Comparison of ENCODE assay signal across 17 cellular contexts in genomic region chr6:52341861-52342260, GRCh38. TPM values are rescaled to one million over a fixed set of nuclear protein-coding genes. Genes with fewer than 3 reads are reported as not detected.
DNase-seq lines count a peak whose midpoint lies in the region; ATAC-seq, FAIRE-seq and TF ChIP-seq lines count a peak whose summit lies in the region.
"Had no signal": no experiment of that assay in that cellular context is flagged by ENCODE, and none has a peak within 500 bp of the region (broad histone marks: within the 10 kb centered on the region; RNA-seq: fewer than 3 reads in every experiment).

No MANE protein-coding gene starts in this region.

- peak overlapping the region; percentile 59 for H3K27ac Mint-ChIP-seq in dendritic cell treated with granulocyte-macrophage colony-stimulating factor and Interleukin-4, amounts not matched to agents 40 ng/mL and 50 ng/mL, for 4 days
- H3K27ac Mint-ChIP-seq: activated naive CD4-positive, alpha-beta T cell treated with anti-CD3 and anti-CD28 coated beads, Interleukin-2, amount 10 ng/mL, durations not matched to agents 7 days and 5 days; HFFc6 had no signal

- peaks cover 25% of the 10 kb centered on the region for H3K4me1 Mint-ChIP-seq in dendritic cell treated with granulocyte-macrophage colony-stimulating factor and Interleukin-4, amounts not matched to agents 40 ng/mL and 50 ng/mL, for 4 days (ENCODE audit: low read depth)

- H4K20me1 ChIP-seq in HepG2 (ENCODE audit: insufficient read depth, low read length) (no peaks in the 10 kb centered on the region), PC-9 (ENCODE audit: insufficient read depth) (no peaks in the 10 kb centered on the region)

- H3K9ac ChIP-seq in HepG2 (ENCODE audit: insufficient read depth, low read depth, low read length) = no peak overlapping the region

- BruUV-seq in HepG2 (replicated peaks; lab: Mats Ljungman, UMichigan) (no TSS peak), PC-9 (replicated peaks; lab: Mats Ljungman, UMichigan) (no TSS peak)

- no peaks in the 10 kb centered on the region; the same call in 1 of the 2 replicates for H3F3A ChIP-seq in PC-9 (ENCODE audit: insufficient read depth, low read depth)

- H3K79me2 ChIP-seq in HepG2 (ENCODE audit: insufficient read depth, low read length) (no peaks in the 10 kb centered on the region), PC-9 (ENCODE audit: low read depth) (no peaks in the 10 kb centered on the region)

- H3K9me3 ChIP-seq in HepG2 (ENCODE audit: low read length) (no peaks in the 10 kb centered on the region), right lobe of liver (no peaks in the 10 kb centered on the region), PC-9 (ENCODE audit: insufficient read depth, low read depth) (no peaks in the 10 kb centered on the region), upper lobe of right lung (no peaks in the 10 kb centered on the region), vagina (no peaks in the 10 kb centered on the region)
- H3K9me3 ChIP-seq: left ventricle myocardium inferior, psoas muscle, spleen, stomach had no signal

- H3K4me1 ChIP-seq in HepG2 (ENCODE audit: insufficient read depth, low read length) (peaks cover 17% of the 10 kb centered on the region), right lobe of liver (no peaks in the 10 kb centered on the region), PC-9 (replicated peaks; ENCODE audit: insufficient read depth) (peaks cover 4% of the 10 kb centered on the region), upper lobe of right lung (no peaks in the 10 kb centered on the region), vagina (peaks cover 6% of the 10 kb centered on the region)
- H3K4me1 ChIP-seq: left ventricle myocardium inferior, psoas muscle had no signal

- H3K27ac ChIP-seq in HepG2 (ENCODE audit: extremely low read length, insufficient read depth, low read length) (no peak overlapping the region), right lobe of liver (no peak overlapping the region), PC-9 (peak overlapping the region; percentile 1; the same call in 1 of the 2 replicates), upper lobe of right lung (no peak overlapping the region), vagina (no peak overlapping the region)
- H3K27ac ChIP-seq: left ventricle myocardium inferior, psoas muscle, stomach had no signal

- in situ Hi-C loops in HepG2 (cut with HindIII; ENCODE audit: extremely low pct_ligation_motif_present, low pct_unique_long_range_greater_than_20kb) = no loop called here

- H2AFZ ChIP-seq in HepG2 (ENCODE audit: low read length) (no peak overlapping the region), PC-9 (no peak overlapping the region)

- no peak for TF ChIP-seq RAD21 in HepG2 (CRISPR knock-in tag; IDR thresholded peaks at IDR 0.05)

- H3K36me3 ChIP-seq in HepG2 (replicated peaks in 1 of 2; ENCODE audit: control insufficient read depth in 1 of 2, insufficient read depth in 2 of 2, low read length in 2 of 2) (no peaks in the 10 kb centered on the region), right lobe of liver (no peaks in the 10 kb centered on the region), PC-9 (ENCODE audit: low read depth) (no peaks in the 10 kb centered on the region), upper lobe of right lung (no peaks in the 10 kb centered on the region), vagina (no peaks in the 10 kb centered on the region)
- H3K36me3 ChIP-seq: left ventricle myocardium inferior, spleen, stomach had no signal

- TF ChIP-seq POLR2A in HepG2 (IDR thresholded peaks at IDR 0.05; ENCODE audit: insufficient read depth in 1 of 2, low read depth in 2 of 2, low read length in 2 of 2) (no peak), right lobe of liver (IDR thresholded peaks at IDR 0.05) (no peak), vagina (IDR thresholded peaks at IDR 0.05) (no peak)

- WGBS in HepG2 (ENCODE audit: low lambda C conversion rate) = 95% methylated on average over 2 of the region's 2 CpGs
- 65% methylated on average over 2 of the region's 2 CpGs for WGBS in right lobe of liver (ENCODE audit: insufficient coverage, low coverage, low lambda C conversion rate, missing lambda C conversion rate)

- TF ChIP-seq CTCF in HepG2 (CRISPR knock-in tag; IDR thresholded peaks at IDR 0.05) (no peak), right lobe of liver (IDR thresholded peaks at IDR 0.05) (no peak), PC-9 (conservative IDR thresholded peaks at IDR 0.05) (no peak), upper lobe of right lung (IDR thresholded peaks at IDR 0.05) (no peak), vagina (IDR thresholded peaks at IDR 0.05) (no peak)

- H3K36me3 Mint-ChIP-seq in dendritic cell treated with granulocyte-macrophage colony-stimulating factor and Interleukin-4, amounts not matched to agents 40 ng/mL and 50 ng/mL, for 4 days (ENCODE audit: low read depth) = no peaks in the 10 kb centered on the region
- H3K36me3 Mint-ChIP-seq: activated naive CD4-positive, alpha-beta T cell treated with anti-CD3 and anti-CD28 coated beads, Interleukin-2, amount 10 ng/mL, durations not matched to agents 7 days and 5 days had no signal

- H3K4me3 ChIP-seq in HepG2 (replicated peaks in 1 of 3; ENCODE audit: insufficient read depth in 1 of 3, low read depth in 2 of 3, low read length in 3 of 3) (no peak overlapping the region), right lobe of liver (no peak overlapping the region), PC-9 (no peak overlapping the region), upper lobe of right lung (no peak overlapping the region), vagina (no peak overlapping the region)
- H3K4me3 ChIP-seq: left ventricle myocardium inferior, psoas muscle, spleen, stomach had no signal

- no peak overlapping the region for H3K4me3 Mint-ChIP-seq in dendritic cell treated with granulocyte-macrophage colony-stimulating factor and Interleukin-4, amounts not matched to agents 40 ng/mL and 50 ng/mL, for 4 days
- H3K4me3 Mint-ChIP-seq: activated naive CD4-positive, alpha-beta T cell treated with anti-CD3 and anti-CD28 coated beads, Interleukin-2, amount 10 ng/mL, durations not matched to agents 7 days and 5 days; HFFc6 had no signal

- DNase-seq in HepG2 (ENCODE audit: low spot score) (no peak), right lobe of liver (no peak), PC-9 (no peak), upper lobe of right lung (no peak), vagina (ENCODE audit: extremely low spot score in 2 of 2) (no peak)
- no peak for DNase-seq in activated T-cell treated with anti-CD3 and anti-CD28 coated beads, Interleukin-2, amount 50 U/mL, for 48 hours
- DNase-seq: activated CD8-positive, alpha-beta memory T cell treated with anti-CD3 and anti-CD28 coated beads, Interleukin-2, amount 50 U/mL, for 4 hours; activated naive CD4-positive, alpha-beta T cell treated with anti-CD3 and anti-CD28 coated beads, Interleukin-2, amount 10 ng/mL, durations not matched to agents 7 days and 5 days; effector CD8-positive, alpha-beta T cell; HFFc6; left ventricle myocardium inferior; NCI-H1105; psoas muscle; spleen; stomach had no signal

- H3K27me3 ChIP-seq in HepG2 (ENCODE audit: control insufficient read depth in 1 of 2, insufficient read depth in 2 of 2, low read length in 2 of 2) (no peaks in the 10 kb centered on the region), right lobe of liver (no peaks in the 10 kb centered on the region), PC-9 (ENCODE audit: insufficient read depth, low read depth) (no peaks in the 10 kb centered on the region), upper lobe of right lung (no peaks in the 10 kb centered on the region), vagina (no peaks in the 10 kb centered on the region)
- H3K27me3 ChIP-seq: spleen, stomach had no signal

- peak; percentile 49 for FAIRE-seq in HepG2 (lab: Jason Lieb, UNC)

- intact Hi-C loops in HepG2 (cut with micrococcal nuclease; ENCODE audit: unreplicated experiment) (no loop called here), right lobe of liver (cut with DNase I) (no loop called here), PC-9 (cut with micrococcal nuclease; ENCODE audit: unreplicated experiment) (no loop called here), upper lobe of right lung (cut with DNase I) (no loop called here), vagina (cut with DNase I) (no loop called here)
- intact Hi-C loops in dendritic cell treated with granulocyte-macrophage colony-stimulating factor and Interleukin-4, amounts not matched to agents 40 ng/mL and 50 ng/mL, for 4 days (cut with micrococcal nuclease) = no loop called here

- CTCF ChIA-PET in HepG2 (lab: Yijun Ruan, JAX; ENCODE audit: low intra/inter-chr PET ratio, low total read pairs) (no interaction called here), PC-9 (lab: Charles Lee) (no interaction called here)

- H3K4me2 ChIP-seq in HepG2 (ENCODE audit: low read depth, low read length) (no peak overlapping the region), PC-9 (no peak overlapping the region)

- POLR2A ChIA-PET in HepG2 (lab: Yijun Ruan, JAX) (interaction anchor here (1.4 kb wide), 1 partner anchor 16 kb away, joined by 4 read pairs; no protein-coding TSS in a partner anchor), PC-9 (lab: Charles Lee; ENCODE audit: unreplicated experiment) (no interaction called here)

- H3K9me2 ChIP-seq in PC-9 (ENCODE audit: insufficient read depth) = no peaks in the 10 kb centered on the region

- no peak for ATAC-seq in HepG2
- no peak for ATAC-seq in right lobe of liver
- peak; percentile 59 for ATAC-seq in upper lobe of right lung
- no peak for ATAC-seq in HG03025 (IDR thresholded peaks at IDR 0.05; ENCODE audit: low FRiP score, unreplicated experiment)
- ATAC-seq: psoas muscle had no signal

- TF ChIP-seq EP300 in HepG2 (IDR thresholded peaks at IDR 0.05; ENCODE audit: low read depth in 2 of 2, low read length in 2 of 2) (no peak), HepG2 (CRISPR knock-in tag; IDR thresholded peaks at IDR 0.05; ENCODE audit: borderline replicate concordance) (no peak)

- no peaks in the 10 kb centered on the region for H3K9me3 Mint-ChIP-seq in dendritic cell treated with granulocyte-macrophage colony-stimulating factor and Interleukin-4, amounts not matched to agents 40 ng/mL and 50 ng/mL, for 4 days
- H3K9me3 Mint-ChIP-seq: activated naive CD4-positive, alpha-beta T cell treated with anti-CD3 and anti-CD28 coated beads, Interleukin-2, amount 10 ng/mL, durations not matched to agents 7 days and 5 days; HFFc6 had no signal

- no peaks in the 10 kb centered on the region for H3K27me3 Mint-ChIP-seq in dendritic cell treated with granulocyte-macrophage colony-stimulating factor and Interleukin-4, amounts not matched to agents 40 ng/mL and 50 ng/mL, for 4 days

RNA-seq across cellular contexts. Expression of gene PAQR8, which starts 20.1 kb away (rescaled TPM):
- total RNA-seq in HepG2 (2016; rRNA removed; fragmentation: Illumina TruSeq; extraction: Trizol) = 26.2 and 37.7 TPM in 2 replicates
- total RNA-seq in HepG2 (2016; cell fraction: cytosol; rRNA removed; fragmentation: Illumina TruSeq; extraction: Trizol; ENCODE audit: low read depth) = 3.1 and 3.4 TPM in 2 replicates
- 25.3 and 36.5 TPM in 2 replicates for total RNA-seq in HepG2 (2016; cell fraction: insoluble cytoplasmic fraction; rRNA removed; fragmentation: Illumina TruSeq; extraction: Trizol)
- 16.5 TPM in 2 replicates for total RNA-seq in HepG2 (2016; cell fraction: membrane; rRNA removed; fragmentation: Illumina TruSeq; extraction: Trizol)
- total RNA-seq in HepG2 (2016; cell fraction: nucleus; rRNA removed; fragmentation: Illumina TruSeq; extraction: Trizol) = 36.5 and 38.6 TPM in 2 replicates
- polyA plus RNA-seq in HepG2 (2011; rRNA removed) = 36.5 and 50.7 TPM in 2 replicates
- 33.7 and 46.9 TPM in 2 replicates for polyA plus RNA-seq in HepG2 (2011; cell fraction: cytosol; rRNA removed)
- 17.0 and 22.0 TPM in 2 replicates for polyA plus RNA-seq in HepG2 (2011; cell fraction: nucleus; rRNA removed)
- polyA plus RNA-seq in HepG2 (2012) = 18.9 and 24.9 TPM in 2 replicates
- 2.3 and 2.8 TPM in 2 replicates for polyA plus RNA-seq in HepG2 (2016; cell fraction: cytosol; fragmentation: Illumina TruSeq; extraction: Trizol; ENCODE audit: low read depth)
- polyA plus RNA-seq in HepG2 (2016; cell fraction: insoluble cytoplasmic fraction; fragmentation: Illumina TruSeq; extraction: Trizol; ENCODE audit: low read depth) = 23.7 TPM in 2 replicates
- 8.0 and 8.6 TPM in 2 replicates for polyA plus RNA-seq in HepG2 (2016; cell fraction: membrane; fragmentation: Illumina TruSeq; extraction: Trizol; ENCODE audit: low read depth)
- 41.8 and 43.1 TPM in 2 replicates for polyA plus RNA-seq in HepG2 (2016; cell fraction: nucleus; fragmentation: Illumina TruSeq; extraction: Trizol; ENCODE audit: insufficient read depth, low read depth)
- 0.87 and 184 TPM in 2 replicates for polyA minus RNA-seq in HepG2 (2011; rRNA and poly(A)+ RNA removed; ENCODE audit: low replicate concordance)
- polyA minus RNA-seq in HepG2 (2011; cell fraction: cytosol; rRNA and poly(A)+ RNA removed) = 34.4 and 49.4 TPM in 2 replicates
- polyA minus RNA-seq in HepG2 (2011; cell fraction: nucleus; rRNA and poly(A)+ RNA removed) = 30.6 and 38.9 TPM in 2 replicates
- total RNA-seq in right lobe of liver = 1 to 10 TPM in 3 of 6 experiments, under 1 TPM in 3; 0.29 to 1.5 (median 0.77) TPM
- 3.7 and 4.1 TPM in 2 replicates for total RNA-seq in PC-9 (2021)
- total RNA-seq in upper lobe of right lung = 5.8 TPM
- 8.8 TPM for total RNA-seq in vagina

RNA-seq across cellular contexts. Expression of gene MCM3, which starts 57.3 kb away (rescaled TPM):
- total RNA-seq in HepG2 (2016; rRNA removed; fragmentation: Illumina TruSeq; extraction: Trizol) (288 and 336 TPM in 2 replicates), right lobe of liver (10 to 100 TPM in 3 of 6 experiments, 1 to 10 TPM in 3; 6.6 to 35.9 (median 10.5) TPM), PC-9 (2021) (90.9 and 111 TPM in 2 replicates), upper lobe of right lung (26.3 TPM), vagina (36.3 TPM)
- total RNA-seq in HepG2 (2016; cell fraction: cytosol; rRNA removed; fragmentation: Illumina TruSeq; extraction: Trizol; ENCODE audit: low read depth) = 27.6 and 36.1 TPM in 2 replicates
- total RNA-seq in HepG2 (2016; cell fraction: insoluble cytoplasmic fraction; rRNA removed; fragmentation: Illumina TruSeq; extraction: Trizol) = 287 and 310 TPM in 2 replicates
- 67.0 and 76.9 TPM in 2 replicates for total RNA-seq in HepG2 (2016; cell fraction: membrane; rRNA removed; fragmentation: Illumina TruSeq; extraction: Trizol)
- total RNA-seq in HepG2 (2016; cell fraction: nucleus; rRNA removed; fragmentation: Illumina TruSeq; extraction: Trizol) = 222 and 236 TPM in 2 replicates
- 110 and 164 TPM in 2 replicates for polyA plus RNA-seq in HepG2 (2011; rRNA removed)
- 97.2 and 124 TPM in 2 replicates for polyA plus RNA-seq in HepG2 (2011; cell fraction: cytosol; rRNA removed)
- 135 and 203 TPM in 2 replicates for polyA plus RNA-seq in HepG2 (2011; cell fraction: nucleus; rRNA removed)
- 70.9 and 88.3 TPM in 2 replicates for polyA plus RNA-seq in HepG2 (2012)
- 14.8 and 17.4 TPM in 2 replicates for polyA plus RNA-seq in HepG2 (2016; cell fraction: cytosol; fragmentation: Illumina TruSeq; extraction: Trizol; ENCODE audit: low read depth)
- polyA plus RNA-seq in HepG2 (2016; cell fraction: insoluble cytoplasmic fraction; fragmentation: Illumina TruSeq; extraction: Trizol; ENCODE audit: low read depth) = 255 and 266 TPM in 2 replicates
- polyA plus RNA-seq in HepG2 (2016; cell fraction: membrane; fragmentation: Illumina TruSeq; extraction: Trizol; ENCODE audit: low read depth) = 29.0 and 35.9 TPM in 2 replicates
- polyA plus RNA-seq in HepG2 (2016; cell fraction: nucleus; fragmentation: Illumina TruSeq; extraction: Trizol; ENCODE audit: insufficient read depth, low read depth) = 238 and 239 TPM in 2 replicates
- 258 and 404 TPM in 2 replicates for polyA minus RNA-seq in HepG2 (2011; rRNA and poly(A)+ RNA removed; ENCODE audit: low replicate concordance)
- polyA minus RNA-seq in HepG2 (2011; cell fraction: cytosol; rRNA and poly(A)+ RNA removed) = 66.4 and 93.7 TPM in 2 replicates
- 123 and 171 TPM in 2 replicates for polyA minus RNA-seq in HepG2 (2011; cell fraction: nucleus; rRNA and poly(A)+ RNA removed)
